In genomic region chr9:122950263-122950662, GRCh38 we compare ENCODE assay signal across 2 cellular contexts.
TF ChIP-seq lines count a peak whose summit lies in the region.

No MANE protein-coding gene starts in this region.

TF ChIP-seq in GM23338, 12 proteins besides CTCF, POLR2A, EP300 and RAD21:
- TF ChIP-seq CREB1 (CRISPR knock-in tag; IDR thresholded peaks at IDR 0.05; ENCODE audit: low read depth) (no peak), NANOG (IDR thresholded peaks at IDR 0.05; ENCODE audit: borderline replicate concordance) (no peak), ZNF114 (CRISPR knock-in tag; IDR thresholded peaks at IDR 0.05) (no peak), REST (IDR thresholded peaks at IDR 0.05; ENCODE audit: unreplicated experiment) (no peak), EZH2 (IDR thresholded peaks at IDR 0.05; ENCODE audit: low read depth, unreplicated experiment) (no peak), ZNF331 (CRISPR knock-in tag; IDR thresholded peaks at IDR 0.05; ENCODE audit: low read depth) (no peak), STAT1 (IDR thresholded peaks at IDR 0.05; ENCODE audit: unreplicated experiment) (no peak), JUNB (IDR thresholded peaks at IDR 0.05; ENCODE audit: unreplicated experiment) (no peak), POLR2AphosphoS5 (IDR thresholded peaks at IDR 0.05; ENCODE audit: low read depth) (no peak)
- TF ChIP-seq, protein P1, sequence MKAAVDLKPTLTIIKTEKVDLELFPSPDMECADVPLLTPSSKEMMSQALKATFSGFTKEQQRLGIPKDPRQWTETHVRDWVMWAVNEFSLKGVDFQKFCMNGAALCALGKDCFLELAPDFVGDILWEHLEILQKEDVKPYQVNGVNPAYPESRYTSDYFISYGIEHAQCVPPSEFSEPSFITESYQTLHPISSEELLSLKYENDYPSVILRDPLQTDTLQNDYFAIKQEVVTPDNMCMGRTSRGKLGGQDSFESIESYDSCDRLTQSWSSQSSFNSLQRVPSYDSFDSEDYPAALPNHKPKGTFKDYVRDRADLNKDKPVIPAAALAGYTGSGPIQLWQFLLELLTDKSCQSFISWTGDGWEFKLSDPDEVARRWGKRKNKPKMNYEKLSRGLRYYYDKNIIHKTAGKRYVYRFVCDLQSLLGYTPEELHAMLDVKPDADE (IDR thresholded peaks at IDR 0.05) = no peak
- TF ChIP-seq, protein P2, sequence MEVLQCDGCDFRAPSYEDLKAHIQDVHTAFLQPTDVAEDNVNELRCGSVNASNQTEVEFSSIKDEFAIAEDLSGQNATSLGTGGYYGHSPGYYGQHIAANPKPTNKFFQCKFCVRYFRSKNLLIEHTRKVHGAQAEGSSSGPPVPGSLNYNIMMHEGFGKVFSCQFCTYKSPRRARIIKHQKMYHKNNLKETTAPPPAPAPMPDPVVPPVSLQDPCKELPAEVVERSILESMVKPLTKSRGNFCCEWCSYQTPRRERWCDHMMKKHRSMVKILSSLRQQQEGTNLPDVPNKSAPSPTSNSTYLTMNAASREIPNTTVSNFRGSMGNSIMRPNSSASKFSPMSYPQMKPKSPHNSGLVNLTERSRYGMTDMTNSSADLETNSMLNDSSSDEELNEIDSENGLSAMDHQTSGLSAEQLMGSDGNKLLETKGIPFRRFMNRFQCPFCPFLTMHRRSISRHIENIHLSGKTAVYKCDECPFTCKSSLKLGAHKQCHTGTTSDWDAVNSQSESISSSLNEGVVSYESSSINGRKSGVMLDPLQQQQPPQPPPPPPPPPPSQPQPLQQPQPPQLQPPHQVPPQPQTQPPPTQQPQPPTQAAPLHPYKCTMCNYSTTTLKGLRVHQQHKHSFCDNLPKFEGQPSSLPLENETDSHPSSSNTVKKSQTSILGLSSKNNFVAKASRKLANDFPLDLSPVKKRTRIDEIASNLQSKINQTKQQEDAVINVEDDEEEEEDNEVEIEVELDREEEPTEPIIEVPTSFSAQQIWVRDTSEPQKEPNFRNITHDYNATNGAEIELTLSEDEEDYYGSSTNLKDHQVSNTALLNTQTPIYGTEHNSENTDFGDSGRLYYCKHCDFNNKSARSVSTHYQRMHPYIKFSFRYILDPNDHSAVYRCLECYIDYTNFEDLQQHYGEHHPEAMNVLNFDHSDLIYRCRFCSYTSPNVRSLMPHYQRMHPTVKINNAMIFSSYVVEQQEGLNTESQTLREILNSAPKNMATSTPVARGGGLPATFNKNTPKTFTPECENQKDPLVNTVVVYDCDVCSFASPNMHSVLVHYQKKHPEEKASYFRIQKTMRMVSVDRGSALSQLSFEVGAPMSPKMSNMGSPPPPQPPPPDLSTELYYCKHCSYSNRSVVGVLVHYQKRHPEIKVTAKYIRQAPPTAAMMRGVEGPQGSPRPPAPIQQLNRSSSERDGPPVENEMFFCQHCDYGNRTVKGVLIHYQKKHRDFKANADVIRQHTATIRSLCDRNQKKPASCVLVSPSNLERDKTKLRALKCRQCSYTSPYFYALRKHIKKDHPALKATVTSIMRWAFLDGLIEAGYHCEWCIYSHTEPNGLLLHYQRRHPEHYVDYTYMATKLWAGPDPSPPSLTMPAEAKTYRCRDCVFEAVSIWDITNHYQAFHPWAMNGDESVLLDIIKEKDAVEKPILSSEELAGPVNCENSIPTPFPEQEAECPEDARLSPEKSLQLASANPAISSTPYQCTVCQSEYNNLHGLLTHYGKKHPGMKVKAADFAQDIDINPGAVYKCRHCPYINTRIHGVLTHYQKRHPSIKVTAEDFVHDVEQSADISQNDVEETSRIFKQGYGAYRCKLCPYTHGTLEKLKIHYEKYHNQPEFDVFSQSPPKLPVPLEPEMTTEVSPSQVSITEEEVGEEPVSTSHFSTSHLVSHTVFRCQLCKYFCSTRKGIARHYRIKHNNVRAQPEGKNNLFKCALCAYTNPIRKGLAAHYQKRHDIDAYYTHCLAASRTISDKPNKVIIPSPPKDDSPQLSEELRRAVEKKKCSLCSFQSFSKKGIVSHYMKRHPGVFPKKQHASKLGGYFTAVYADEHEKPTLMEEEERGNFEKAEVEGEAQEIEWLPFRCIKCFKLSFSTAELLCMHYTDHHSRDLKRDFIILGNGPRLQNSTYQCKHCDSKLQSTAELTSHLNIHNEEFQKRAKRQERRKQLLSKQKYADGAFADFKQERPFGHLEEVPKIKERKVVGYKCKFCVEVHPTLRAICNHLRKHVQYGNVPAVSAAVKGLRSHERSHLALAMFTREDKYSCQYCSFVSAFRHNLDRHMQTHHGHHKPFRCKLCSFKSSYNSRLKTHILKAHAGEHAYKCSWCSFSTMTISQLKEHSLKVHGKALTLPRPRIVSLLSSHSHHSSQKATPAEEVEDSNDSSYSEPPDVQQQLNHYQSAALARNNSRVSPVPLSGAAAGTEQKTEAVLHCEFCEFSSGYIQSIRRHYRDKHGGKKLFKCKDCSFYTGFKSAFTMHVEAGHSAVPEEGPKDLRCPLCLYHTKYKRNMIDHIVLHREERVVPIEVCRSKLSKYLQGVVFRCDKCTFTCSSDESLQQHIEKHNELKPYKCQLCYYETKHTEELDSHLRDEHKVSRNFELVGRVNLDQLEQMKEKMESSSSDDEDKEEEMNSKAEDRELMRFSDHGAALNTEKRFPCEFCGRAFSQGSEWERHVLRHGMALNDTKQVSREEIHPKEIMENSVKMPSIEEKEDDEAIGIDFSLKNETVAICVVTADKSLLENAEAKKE (CRISPR knock-in tag; IDR thresholded peaks at IDR 0.05) = no peak

TF ChIP-seq in GM12878, 131 proteins besides CTCF, POLR2A, EP300 and RAD21:
- TF ChIP-seq E4F1 (IDR thresholded peaks at IDR 0.05; ENCODE audit: borderline replicate concordance, partially characterized antibody) (no peak), JUND (IDR thresholded peaks at IDR 0.05; ENCODE audit: low read depth, low read length) (no peak), MTA3 (IDR thresholded peaks at IDR 0.05; ENCODE audit: borderline replicate concordance, low read length) (no peak), EGR1 (IDR thresholded peaks at IDR 0.05; ENCODE audit: borderline replicate concordance in 1 of 2, low read depth in 2 of 2, low read length in 2 of 2) (no peak), FOXK2 (IDR thresholded peaks at IDR 0.05) (no peak), CHD2 (IDR thresholded peaks at IDR 0.05; ENCODE audit: borderline replicate concordance, low read depth, low read length) (no peak), BMI1 (IDR thresholded peaks at IDR 0.05; ENCODE audit: borderline replicate concordance) (no peak), TARDBP (IDR thresholded peaks at IDR 0.05; ENCODE audit: borderline replicate concordance) (no peak), ZNF207 (IDR thresholded peaks at IDR 0.05; ENCODE audit: borderline replicate concordance) (no peak), LARP7 (IDR thresholded peaks at IDR 0.05) (no peak), HDAC6 (IDR thresholded peaks at IDR 0.05; ENCODE audit: unreplicated experiment) (no peak), NRF1 (conservative IDR thresholded peaks at IDR 0.05; ENCODE audit: low read depth, low read length) (no peak), ZNF687 (IDR thresholded peaks at IDR 0.05) (no peak), HDGF (IDR thresholded peaks at IDR 0.05) (no peak), NFYA (IDR thresholded peaks at IDR 0.05; ENCODE audit: borderline replicate concordance, low read depth, low read length) (no peak)
- TF ChIP-seq, protein P3, sequence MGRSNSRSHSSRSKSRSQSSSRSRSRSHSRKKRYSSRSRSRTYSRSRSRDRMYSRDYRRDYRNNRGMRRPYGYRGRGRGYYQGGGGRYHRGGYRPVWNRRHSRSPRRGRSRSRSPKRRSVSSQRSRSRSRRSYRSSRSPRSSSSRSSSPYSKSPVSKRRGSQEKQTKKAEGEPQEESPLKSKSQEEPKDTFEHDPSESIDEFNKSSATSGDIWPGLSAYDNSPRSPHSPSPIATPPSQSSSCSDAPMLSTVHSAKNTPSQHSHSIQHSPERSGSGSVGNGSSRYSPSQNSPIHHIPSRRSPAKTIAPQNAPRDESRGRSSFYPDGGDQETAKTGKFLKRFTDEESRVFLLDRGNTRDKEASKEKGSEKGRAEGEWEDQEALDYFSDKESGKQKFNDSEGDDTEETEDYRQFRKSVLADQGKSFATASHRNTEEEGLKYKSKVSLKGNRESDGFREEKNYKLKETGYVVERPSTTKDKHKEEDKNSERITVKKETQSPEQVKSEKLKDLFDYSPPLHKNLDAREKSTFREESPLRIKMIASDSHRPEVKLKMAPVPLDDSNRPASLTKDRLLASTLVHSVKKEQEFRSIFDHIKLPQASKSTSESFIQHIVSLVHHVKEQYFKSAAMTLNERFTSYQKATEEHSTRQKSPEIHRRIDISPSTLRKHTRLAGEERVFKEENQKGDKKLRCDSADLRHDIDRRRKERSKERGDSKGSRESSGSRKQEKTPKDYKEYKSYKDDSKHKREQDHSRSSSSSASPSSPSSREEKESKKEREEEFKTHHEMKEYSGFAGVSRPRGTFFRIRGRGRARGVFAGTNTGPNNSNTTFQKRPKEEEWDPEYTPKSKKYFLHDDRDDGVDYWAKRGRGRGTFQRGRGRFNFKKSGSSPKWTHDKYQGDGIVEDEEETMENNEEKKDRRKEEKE (IDR thresholded peaks at IDR 0.05) = no peak
- TF ChIP-seq, protein P4, sequence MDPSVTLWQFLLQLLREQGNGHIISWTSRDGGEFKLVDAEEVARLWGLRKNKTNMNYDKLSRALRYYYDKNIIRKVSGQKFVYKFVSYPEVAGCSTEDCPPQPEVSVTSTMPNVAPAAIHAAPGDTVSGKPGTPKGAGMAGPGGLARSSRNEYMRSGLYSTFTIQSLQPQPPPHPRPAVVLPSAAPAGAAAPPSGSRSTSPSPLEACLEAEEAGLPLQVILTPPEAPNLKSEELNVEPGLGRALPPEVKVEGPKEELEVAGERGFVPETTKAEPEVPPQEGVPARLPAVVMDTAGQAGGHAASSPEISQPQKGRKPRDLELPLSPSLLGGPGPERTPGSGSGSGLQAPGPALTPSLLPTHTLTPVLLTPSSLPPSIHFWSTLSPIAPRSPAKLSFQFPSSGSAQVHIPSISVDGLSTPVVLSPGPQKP (IDR thresholded peaks at IDR 0.05; ENCODE audit: low read depth, low read length) = no peak
- TF ChIP-seq, protein P5, sequence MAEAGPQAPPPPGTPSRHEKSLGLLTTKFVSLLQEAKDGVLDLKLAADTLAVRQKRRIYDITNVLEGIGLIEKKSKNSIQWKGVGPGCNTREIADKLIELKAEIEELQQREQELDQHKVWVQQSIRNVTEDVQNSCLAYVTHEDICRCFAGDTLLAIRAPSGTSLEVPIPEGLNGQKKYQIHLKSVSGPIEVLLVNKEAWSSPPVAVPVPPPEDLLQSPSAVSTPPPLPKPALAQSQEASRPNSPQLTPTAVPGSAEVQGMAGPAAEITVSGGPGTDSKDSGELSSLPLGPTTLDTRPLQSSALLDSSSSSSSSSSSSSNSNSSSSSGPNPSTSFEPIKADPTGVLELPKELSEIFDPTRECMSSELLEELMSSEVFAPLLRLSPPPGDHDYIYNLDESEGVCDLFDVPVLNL (IDR thresholded peaks at IDR 0.05; ENCODE audit: low read depth, low read length) = no peak
- TF ChIP-seq, protein P6, sequence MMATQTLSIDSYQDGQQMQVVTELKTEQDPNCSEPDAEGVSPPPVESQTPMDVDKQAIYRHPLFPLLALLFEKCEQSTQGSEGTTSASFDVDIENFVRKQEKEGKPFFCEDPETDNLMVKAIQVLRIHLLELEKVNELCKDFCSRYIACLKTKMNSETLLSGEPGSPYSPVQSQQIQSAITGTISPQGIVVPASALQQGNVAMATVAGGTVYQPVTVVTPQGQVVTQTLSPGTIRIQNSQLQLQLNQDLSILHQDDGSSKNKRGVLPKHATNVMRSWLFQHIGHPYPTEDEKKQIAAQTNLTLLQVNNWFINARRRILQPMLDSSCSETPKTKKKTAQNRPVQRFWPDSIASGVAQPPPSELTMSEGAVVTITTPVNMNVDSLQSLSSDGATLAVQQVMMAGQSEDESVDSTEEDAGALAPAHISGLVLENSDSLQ (IDR thresholded peaks at IDR 0.05) = no peak
